Comparison of ENCODE assay signal across 10 cellular contexts in the genomic region with DNA sequence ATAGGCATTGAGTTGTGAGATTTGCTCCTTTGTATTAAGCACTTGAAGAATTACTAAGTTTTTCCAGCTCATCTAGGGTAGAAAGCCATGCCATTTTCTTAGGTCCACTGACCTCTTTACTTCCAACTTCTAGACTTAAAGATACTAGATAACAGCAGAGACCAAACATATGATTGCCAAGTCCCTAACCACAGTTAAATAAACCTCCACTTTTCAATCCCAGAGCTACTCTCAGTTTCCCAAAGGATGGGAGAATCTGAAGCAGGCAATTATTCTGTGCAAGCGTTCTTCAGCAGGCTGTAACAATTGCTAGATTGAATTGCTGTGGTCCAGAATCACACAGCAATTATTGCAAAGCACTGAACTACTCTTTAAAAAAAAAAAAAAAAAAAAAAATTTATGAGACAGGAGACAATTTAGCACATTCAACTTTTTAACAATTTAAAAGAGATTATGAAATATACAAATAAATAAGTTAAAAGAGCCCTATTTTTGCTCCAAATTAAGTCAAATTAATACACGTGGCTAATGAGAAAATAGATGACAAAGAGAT.
DNase-seq lines count a peak whose midpoint lies in the region; ATAC-seq and TF ChIP-seq lines count a peak whose summit lies in the region.
"Had no signal": no experiment of that assay in that cellular context is flagged by ENCODE, and none has a peak within 500 bp of the region (broad histone marks: within the 10 kb centered on the region; RNA-seq: fewer than 3 reads in every experiment).

No MANE protein-coding gene starts in this region.

- WGBS in mesenchymal stem cell, result 92% methylated on average over 2 of the region's 2 CpGs

- H4K91ac ChIP-seq in mesenchymal stem cell (ENCODE audit: low read length), result no peak overlapping the region

- H3K36me3 Mint-ChIP-seq in CD4-positive, alpha-beta T cell (ENCODE audit: low read depth), result peaks cover 6% of the 10 kb centered on the region
- H3K36me3 Mint-ChIP-seq in GM23338 (ENCODE audit: low read depth), result peaks cover 46% of the 10 kb centered on the region; the same call in 2 of the 3 replicates

- H3K27me3 Mint-ChIP-seq in CD4-positive, alpha-beta T cell, result no peaks in the 10 kb centered on the region
- peaks cover 33% of the 10 kb centered on the region for H3K27me3 Mint-ChIP-seq in GM23338 (ENCODE audit: insufficient read depth, low read depth, poor library complexity)

- H3K79me1 ChIP-seq in mesenchymal stem cell (replicated peaks; ENCODE audit: low read length, poor library complexity, severe bottlenecking), result peaks cover 10% of the 10 kb centered on the region

- H2AFZ ChIP-seq in GM23338, result no peak overlapping the region
- H2AFZ ChIP-seq in SU-DHL-6 (ENCODE audit: low read depth, low read length, severe bottlenecking), result no peak overlapping the region
- no peak overlapping the region for H2AFZ ChIP-seq in mesenchymal stem cell (ENCODE audit: low read depth, low read length)

- no peak overlapping the region for H2BK120ac ChIP-seq in mesenchymal stem cell (ENCODE audit: low read depth, low read length)

- no peak for ATAC-seq in CD4-positive, alpha-beta T cell (ENCODE audit: poor library complexity)
- no peak for ATAC-seq in GM23338
- ATAC-seq in upper lobe of right lung, result no peak
- ATAC-seq: body of pancreas had no signal

- H3K4me3 ChIP-seq in GM23338 (peak overlapping the region; percentile 15), SU-DHL-6 (ENCODE audit: insufficient read depth, low read length, poor library complexity, severe bottlenecking) (no peak overlapping the region), mesenchymal stem cell (ENCODE audit: insufficient read depth in 1 of 2, low read depth in 1 of 2, low read length in 2 of 2) (no peak overlapping the region), upper lobe of right lung (no peak overlapping the region)
- H3K4me3 ChIP-seq: body of pancreas had no signal

- peak overlapping the region; percentile 71 for H3K4me3 Mint-ChIP-seq in CD4-positive, alpha-beta T cell
- H3K4me3 Mint-ChIP-seq in GM23338, result no peak overlapping the region; the same call in 1 of the 3 replicates

- no peak for TF ChIP-seq CTCF in CD4-positive, alpha-beta T cell (IDR thresholded peaks at IDR 0.05)
- TF ChIP-seq CTCF in GM23338 (conservative IDR thresholded peaks at IDR 0.05; ENCODE audit: low read depth in 2 of 2) (no peak), SU-DHL-6 (IDR thresholded peaks at IDR 0.05; ENCODE audit: insufficient read depth, low read length, poor library complexity, severe bottlenecking) (no peak), upper lobe of right lung (IDR thresholded peaks at IDR 0.05) (no peak)

- H2BK12ac ChIP-seq in mesenchymal stem cell (ENCODE audit: low read length in 2 of 2), result no peak overlapping the region

- H2AK5ac ChIP-seq in mesenchymal stem cell (ENCODE audit: low read length, severe bottlenecking), result no peak overlapping the region

- H3F3A ChIP-seq in GM23338 (replicated peaks; ENCODE audit: low read depth), result no peaks in the 10 kb centered on the region; the same call in 1 of the 2 replicates
- H3F3A ChIP-seq in SU-DHL-6 (ENCODE audit: insufficient read depth), result peaks cover 80% of the 10 kb centered on the region

- no peak for DNase-seq in CD4-positive, alpha-beta T cell
- DNase-seq in GM23338 (ENCODE audit: low spot score) (no peak), mesenchymal stem cell (no peak), NCI-H1930 (lab: John Stamatoyannopoulos, UW) (no peak), NCI-H1092 treated with DMSO at 0.1 percent for 48 hours (lab: John Stamatoyannopoulos, UW) (no peak), upper lobe of right lung (no peak)
- DNase-seq in stimulated activated naive CD4-positive, alpha-beta T cell treated with Interleukin-2 at 50 U/mL for 16 hours (lab: John Stamatoyannopoulos, UW), result no peak
- DNase-seq: body of pancreas; stimulated activated CD4-positive, alpha-beta T cell treated with anti-CD3 and anti-CD28 coated beads, Interleukin-2, amount 100 ng/mL, for 48 hours had no signal

- H3K4me1 ChIP-seq in GM23338 (ENCODE audit: insufficient read depth), result peaks cover 7% of the 10 kb centered on the region
- peaks cover 8% of the 10 kb centered on the region for H3K4me1 ChIP-seq in mesenchymal stem cell (ENCODE audit: control insufficient read depth, insufficient read depth, low read depth, low read length)
- H3K4me1 ChIP-seq in upper lobe of right lung, result peaks cover 14% of the 10 kb centered on the region

- H3K9ac ChIP-seq in SU-DHL-6 (ENCODE audit: low read length), result peak overlapping the region; percentile 31
- H3K9ac ChIP-seq in mesenchymal stem cell (ENCODE audit: low read length), result peak overlapping the region; percentile 2

- no peaks in the 10 kb centered on the region for H3K9me3 Mint-ChIP-seq in CD4-positive, alpha-beta T cell
- peaks cover 5% of the 10 kb centered on the region; the same call in 1 of the 3 replicates for H3K9me3 Mint-ChIP-seq in GM23338

- no peak overlapping the region for H3K27ac Mint-ChIP-seq in CD4-positive, alpha-beta T cell
- peak overlapping the region; percentile 54 for H3K27ac Mint-ChIP-seq in GM23338

- CTCF ChIA-PET in CD4-positive, alpha-beta T cell (lab: Charles Lee), result interaction anchor here (0.7 to 1.5 kb wide), 3 partner anchors 10 to 333 kb away, joined by 3 to 4 read pairs (median 3); no protein-coding TSS in a partner anchor

- H3K14ac ChIP-seq in mesenchymal stem cell (ENCODE audit: low read length in 2 of 2), result no peak overlapping the region

- H3K4me1 Mint-ChIP-seq in CD4-positive, alpha-beta T cell (ENCODE audit: low read depth), result peaks cover 41% of the 10 kb centered on the region
- H3K4me1 Mint-ChIP-seq in GM23338, result peaks cover 20% of the 10 kb centered on the region

- H3K9me2 ChIP-seq in GM23338 (ENCODE audit: insufficient read depth) (no peaks in the 10 kb centered on the region), SU-DHL-6 (replicated peaks; ENCODE audit: insufficient read depth, low read length) (no peaks in the 10 kb centered on the region)

- no peak overlapping the region for H3K27ac ChIP-seq in CD4-positive, alpha-beta T cell (ENCODE audit: low read depth, low read length)
- H3K27ac ChIP-seq in GM23338 (ENCODE audit: low read depth) (peak overlapping the region; percentile 46; the same call in 1 of the 2 replicates), SU-DHL-6 (ENCODE audit: low read depth, low read length) (peak overlapping the region; percentile 95), mesenchymal stem cell (ENCODE audit: low read length, poor library complexity, severe bottlenecking) (no peak overlapping the region), upper lobe of right lung (no peak overlapping the region)
- H3K27ac ChIP-seq: body of pancreas had no signal

- no peak overlapping the region for H2BK5ac ChIP-seq in mesenchymal stem cell (ENCODE audit: low read depth, low read length, poor library complexity, severe bottlenecking)

- POLR2A ChIA-PET in CD4-positive, alpha-beta T cell (lab: Charles Lee), result interaction anchor here (0.8 to 10.2 kb wide), 13 partner anchors 11 to 1088 kb away, joined by 3 to 534 read pairs (median 3); a partner anchor contains a TSS

- H3K18ac ChIP-seq in mesenchymal stem cell (ENCODE audit: low read depth in 1 of 2, low read length in 2 of 2), result no peak overlapping the region

- H3K79me2 ChIP-seq in GM23338 (replicated peaks; ENCODE audit: insufficient read depth) (peaks cover 69% of the 10 kb centered on the region), SU-DHL-6 (ENCODE audit: insufficient read depth, low read length) (peaks cover 26% of the 10 kb centered on the region)

- no peaks in the 10 kb centered on the region for H3K27me3 ChIP-seq in CD4-positive, alpha-beta T cell (ENCODE audit: control insufficient read depth, insufficient read depth, low read length)
- no peaks in the 10 kb centered on the region for H3K27me3 ChIP-seq in GM23338 (ENCODE audit: insufficient read depth)
- no peaks in the 10 kb centered on the region for H3K27me3 ChIP-seq in SU-DHL-6 (ENCODE audit: low read length)
- no peaks in the 10 kb centered on the region for H3K27me3 ChIP-seq in mesenchymal stem cell (ENCODE audit: control insufficient read depth in 1 of 2, insufficient read depth in 1 of 2, low read length in 2 of 2)
- H3K27me3 ChIP-seq in upper lobe of right lung, result no peaks in the 10 kb centered on the region
- H3K27me3 ChIP-seq: body of pancreas had no signal

- intact Hi-C loops in CD4-positive, alpha-beta T cell (cut with DNase I, micrococcal nuclease), result loop anchor here in 1 of 2 experiments (5.0 kb wide), 1 partner anchor 1021 kb away; a partner anchor contains a TSS
- intact Hi-C loops in upper lobe of right lung (cut with DNase I), result no loop called here

- no peak overlapping the region for H3K23ac ChIP-seq in mesenchymal stem cell (ENCODE audit: low read length in 2 of 2)

- no peaks in the 10 kb centered on the region for H4K20me1 ChIP-seq in GM23338 (replicated peaks; ENCODE audit: insufficient read depth)
- no peaks in the 10 kb centered on the region for H4K20me1 ChIP-seq in SU-DHL-6 (ENCODE audit: low read depth, low read length)

- H3K4ac ChIP-seq in mesenchymal stem cell (ENCODE audit: low read depth in 1 of 2, low read length in 2 of 2), result no peak overlapping the region

- no peak overlapping the region for H2BK15ac ChIP-seq in mesenchymal stem cell (ENCODE audit: low read depth, poor library complexity, severe bottlenecking)

- H3K9me3 ChIP-seq in CD4-positive, alpha-beta T cell (ENCODE audit: control insufficient read depth, low read length), result no peaks in the 10 kb centered on the region
- H3K9me3 ChIP-seq in SU-DHL-6 (ENCODE audit: insufficient read depth, low read length) (no peaks in the 10 kb centered on the region), mesenchymal stem cell (ENCODE audit: control insufficient read depth, low read length) (no peaks in the 10 kb centered on the region), upper lobe of right lung (no peaks in the 10 kb centered on the region)
- H3K9me3 ChIP-seq: body of pancreas had no signal

- H3K36me3 ChIP-seq in GM23338 (ENCODE audit: insufficient read depth), result no peaks in the 10 kb centered on the region
- no peaks in the 10 kb centered on the region for H3K36me3 ChIP-seq in SU-DHL-6 (ENCODE audit: low read length)
- no peaks in the 10 kb centered on the region for H3K36me3 ChIP-seq in mesenchymal stem cell (ENCODE audit: control insufficient read depth in 1 of 2, insufficient read depth in 2 of 2, low read depth in 1 of 2, low read length in 2 of 2)
- no peaks in the 10 kb centered on the region for H3K36me3 ChIP-seq in upper lobe of right lung

- H3K4me2 ChIP-seq in GM23338 (peak overlapping the region; percentile 40), SU-DHL-6 (ENCODE audit: low read depth, low read length, poor library complexity, severe bottlenecking) (peak overlapping the region; percentile 98), mesenchymal stem cell (ENCODE audit: low read length, poor library complexity, severe bottlenecking) (no peak overlapping the region)

- no peak overlapping the region for H4K8ac ChIP-seq in mesenchymal stem cell (ENCODE audit: low read length)

TF ChIP-seq in GM23338, 12 proteins besides CTCF, POLR2A, EP300 and RAD21:
- no peak for TF ChIP-seq STAT1 (IDR thresholded peaks at IDR 0.05; ENCODE audit: unreplicated experiment)
- no peak for TF ChIP-seq POLR2AphosphoS5 (IDR thresholded peaks at IDR 0.05; ENCODE audit: low read depth)
- TF ChIP-seq NANOG (IDR thresholded peaks at IDR 0.05; ENCODE audit: borderline replicate concordance), result no peak

Comparison
In these comparisons a context has a peak if more than half of its experiments do, and no peak if none do; other contexts are left out.
1. H3K27ac ChIP-seq: peak in GM23338 (single experiment) and SU-DHL-6 (single experiment); none in CD4-positive, alpha-beta T cell (single experiment), mesenchymal stem cell (single experiment) and upper lobe of right lung (single experiment).